ENCODE assay signal across 8 cellular contexts in genomic region chr20:31718952-31719643, GRCh38. TPM values are rescaled to one million over a fixed set of nuclear protein-coding genes. Genes with fewer than 3 reads are reported as not detected.
DNase-seq lines count a peak whose midpoint lies in the region; ATAC-seq, FAIRE-seq and TF ChIP-seq lines count a peak whose summit lies in the region.

No MANE protein-coding gene starts in this region.

- no peak for TF ChIP-seq POLR2A in H54 (IDR thresholded peaks at IDR 0.05; ENCODE audit: low read depth, low read length)

- no peaks in the 10 kb centered on the region for H3K9me3 ChIP-seq in WERI-Rb-1 (ENCODE audit: severe bottlenecking)
- H3K9me3 ChIP-seq in right atrium auricular region, result no peaks in the 10 kb centered on the region

- H3K4me3 ChIP-seq in WERI-Rb-1 (ENCODE audit: low read depth, low read length) (peak overlapping the region; percentile 51), right atrium auricular region (peak overlapping the region; percentile 70 to 76)

- H3K4me1 ChIP-seq in right atrium auricular region, result peaks cover 0 to 75% of the 10 kb centered on the region in 2 donors

- DNase-seq in NCI-H2196 (lab: John Stamatoyannopoulos, UW; ENCODE audit: unreplicated experiment) (peak; percentile 67), NCI-H2196 treated with DMSO at 0.1 percent for 48 hours (lab: John Stamatoyannopoulos, UW; ENCODE audit: unreplicated experiment) (no peak), WERI-Rb-1 (peak; percentile 41), right atrium auricular region (ENCODE audit: low spot score) (no peak), amygdala (lab: John Stamatoyannopoulos, UW) (no peak), H54 (ENCODE audit: insufficient read length, low spot score) (no peak)
- no peak for DNase-seq in stimulated activated naive CD8-positive, alpha-beta T cell treated with anti-CD3 and anti-CD28 coated beads, Interleukin-15, amount 100 ng/mL, for 72 hours

- H3K27ac Mint-ChIP-seq in stimulated activated naive CD8-positive, alpha-beta T cell treated with anti-CD3 and anti-CD28 coated beads, Interleukin-15, amount 100 ng/mL, for 72 hours, result peak overlapping the region in 1 of 2 donors; percentile 59

- ATAC-seq in stimulated activated naive CD8-positive, alpha-beta T cell treated with anti-CD3 and anti-CD28 coated beads, Interleukin-15, amount 100 ng/mL, for 72 hours, result no peak
- ATAC-seq in HG02571 (IDR thresholded peaks at IDR 0.05; ENCODE audit: unreplicated experiment), result no peak

- no peaks in the 10 kb centered on the region for H3K27me3 Mint-ChIP-seq in stimulated activated naive CD8-positive, alpha-beta T cell treated with anti-CD3 and anti-CD28 coated beads, Interleukin-15, amount 100 ng/mL, for 72 hours

- H3K9me3 Mint-ChIP-seq in stimulated activated naive CD8-positive, alpha-beta T cell treated with anti-CD3 and anti-CD28 coated beads, Interleukin-15, amount 100 ng/mL, for 72 hours, result no peaks in the 10 kb centered on the region

- H3K27me3 ChIP-seq in WERI-Rb-1 (ENCODE audit: insufficient read depth, low read depth, severe bottlenecking) (no peaks in the 10 kb centered on the region), right atrium auricular region (no peaks in the 10 kb centered on the region)

- H3K4me1 Mint-ChIP-seq in stimulated activated naive CD8-positive, alpha-beta T cell treated with anti-CD3 and anti-CD28 coated beads, Interleukin-15, amount 100 ng/mL, for 72 hours, result peaks cover 37% of the 10 kb centered on the region

- peaks cover 77% of the 10 kb centered on the region for H3K36me3 ChIP-seq in WERI-Rb-1
- peaks cover 36% of the 10 kb centered on the region for H3K36me3 ChIP-seq in right atrium auricular region

- no peak for FAIRE-seq in H54 (lab: Jason Lieb, UNC)

- TF ChIP-seq CTCF in WERI-Rb-1 (IDR thresholded peaks at IDR 0.05; ENCODE audit: low read depth, low read length) (no peak), right atrium auricular region (IDR thresholded peaks at IDR 0.05) (no peak)

- H3K4me3 Mint-ChIP-seq in stimulated activated naive CD8-positive, alpha-beta T cell treated with anti-CD3 and anti-CD28 coated beads, Interleukin-15, amount 100 ng/mL, for 72 hours, result peak overlapping the region; percentile 91 to 99

- peak overlapping the region; percentile 98 for H3K27ac ChIP-seq in WERI-Rb-1
- H3K27ac ChIP-seq in right atrium auricular region, result peak overlapping the region; percentile 96 to 98

RNA-seq across cellular contexts. Expression of gene BCL2L1, which starts 3.6 kb away (rescaled TPM):
- 10 to 100 TPM; 84.2 to 93.5 TPM for total RNA-seq in right atrium auricular region

RNA-seq across cellular contexts. Expression of gene TPX2, which starts 20.0 kb away (rescaled TPM):
- 1 to 10 TPM in 1 of 2 donors, under 1 TPM in 1; 0.20 to 2.9 TPM for total RNA-seq in right atrium auricular region

Comparison
In these comparisons a context has a peak if more than half of its experiments do, and no peak if none do; other contexts are left out.
1. DNase-seq: peak in NCI-H2196 (single experiment) and WERI-Rb-1 (single experiment); none in NCI-H2196 treated with DMSO at 0.1 percent for 48 hours (single experiment), right atrium auricular region (single experiment), stimulated activated naive CD8-positive, alpha-beta T cell treated with anti-CD3 and anti-CD28 coated beads, Interleukin-15, amount 100 ng/mL, for 72 hours (0 of 2), amygdala (0 of 56) and H54 (single experiment).